9 cellular contexts compared by ENCODE assay signal in genomic region chr16:22353188-22353919, GRCh38. TPM values are rescaled to one million over a fixed set of nuclear protein-coding genes. Genes with fewer than 3 reads are reported as not detected.
DNase-seq lines count a peak whose midpoint lies in the region; ATAC-seq, FAIRE-seq and TF ChIP-seq lines count a peak whose summit lies in the region.
"Had no signal": no experiment of that assay in that cellular context is flagged by ENCODE, and none has a peak within 500 bp of the region (broad histone marks: within the 10 kb centered on the region; RNA-seq: fewer than 3 reads in every experiment).

No MANE protein-coding gene starts in this region.

- no peak overlapping the region for H3K4me2 ChIP-seq in PC-9

- no peak overlapping the region for H2AFZ ChIP-seq in PC-9

- no peak for ATAC-seq in GM18870 (IDR thresholded peaks at IDR 0.05; ENCODE audit: unreplicated experiment)
- ATAC-seq in HG03354 (IDR thresholded peaks at IDR 0.05; ENCODE audit: poor library complexity, severe bottlenecking, unreplicated experiment) = no peak

- no peak for TF ChIP-seq POLR2A in GM12892 (IDR thresholded peaks at IDR 0.05; ENCODE audit: low read depth, low read length)

- H4K20me1 ChIP-seq in PC-9 (ENCODE audit: insufficient read depth) = peaks cover 6% of the 10 kb centered on the region

- peaks cover 18% of the 10 kb centered on the region; the same call in 1 of the 2 replicates for H3F3A ChIP-seq in PC-9 (ENCODE audit: insufficient read depth, low read depth)

- DNase-seq in GM18507 (ENCODE audit: extremely low spot score, insufficient read length, low read depth) (no peak), PC-9 (peak in 1 of 2 experiments; percentile 21), epithelial cell of esophagus (ENCODE audit: low read depth) (peak; percentile 58), renal cortical epithelial cell (ENCODE audit: low read depth) (peak; percentile 93), GM12892 (ENCODE audit: insufficient read length) (no peak), frontal cortex (ENCODE audit: low spot score in 2 of 2) (no peak)
- DNase-seq: naive B cell had no signal

- BruUV-seq in PC-9 (replicated peaks; lab: Mats Ljungman, UMichigan) = no TSS peak

- H3K4me1 ChIP-seq in PC-9 (replicated peaks; ENCODE audit: insufficient read depth) = peaks cover 12% of the 10 kb centered on the region

- TF ChIP-seq CTCF in PC-9 (conservative IDR thresholded peaks at IDR 0.05) = no peak
- TF ChIP-seq CTCF in epithelial cell of esophagus (IDR thresholded peaks at IDR 0.05; ENCODE audit: insufficient read depth, low read depth, low read length, missing control alignments) = no peak

- H3K36me3 ChIP-seq in PC-9 (ENCODE audit: low read depth) = peaks cover 36% of the 10 kb centered on the region

- no peaks in the 10 kb centered on the region for H3K9me3 ChIP-seq in PC-9 (ENCODE audit: insufficient read depth, low read depth)

- H3K27me3 ChIP-seq in PC-9 (ENCODE audit: insufficient read depth, low read depth) = no peaks in the 10 kb centered on the region

- CTCF ChIA-PET in PC-9 (lab: Charles Lee) = interaction anchor here (0.6 kb wide), 2 partner anchors 84 to 799 kb away, joined by 4 to 5 read pairs; no protein-coding TSS in a partner anchor

- H3K4me3 ChIP-seq in PC-9 (no peak overlapping the region), epithelial cell of esophagus (ENCODE audit: low read length) (no peak overlapping the region)

- H3K9me2 ChIP-seq in PC-9 (ENCODE audit: insufficient read depth) = no peaks in the 10 kb centered on the region

- peak overlapping the region; percentile 33; the same call in 1 of the 2 replicates for H3K27ac ChIP-seq in PC-9

- POLR2A ChIA-PET in PC-9 (lab: Charles Lee; ENCODE audit: unreplicated experiment) = interaction anchor here (0.5 to 0.7 kb wide), 2 partner anchors 35 to 54 kb away, joined by 3 read pairs; no protein-coding TSS in a partner anchor

- intact Hi-C loops in PC-9 (cut with micrococcal nuclease; ENCODE audit: unreplicated experiment) = no loop called here

- H3K79me2 ChIP-seq in PC-9 (ENCODE audit: low read depth) = peaks cover 60% of the 10 kb centered on the region

- FAIRE-seq in GM18507 (lab: Jason Lieb, UNC) (peak; percentile 78), GM12892 (lab: Jason Lieb, UNC) (no peak), frontal cortex (lab: Jason Lieb, UNC) (no peak)

RNA-seq across cellular contexts. Expression of gene CDR2, which starts 21.1 kb away (rescaled TPM):
- total RNA-seq in PC-9 (2021) = 29.3 and 34.0 TPM in 2 replicates
- total RNA-seq in renal cortical epithelial cell = 39.4 and 107 TPM in 2 replicates
- 13.7 TPM for polyA plus RNA-seq in GM12892 (2012; ENCODE audit: missing spikeins)
- 11.8 TPM for total RNA-seq in frontal cortex

RNA-seq across cellular contexts. Expression of gene POLR3E, which starts 56.1 kb away (rescaled TPM):
- total RNA-seq in PC-9 (2021) (65.2 and 70.9 TPM in 2 replicates), renal cortical epithelial cell (33.9 and 50.8 TPM in 2 replicates), frontal cortex (19.6 TPM)
- 27.3 TPM for polyA plus RNA-seq in GM12892 (2012; ENCODE audit: missing spikeins)

Comparison
In these comparisons a context has a peak if more than half of its experiments do, and no peak if none do; other contexts are left out.
1. DNase-seq: peak in epithelial cell of esophagus (single experiment) and renal cortical epithelial cell (single experiment); none in GM18507 (single experiment), GM12892 (single experiment) and frontal cortex (0 of 2).